8 cellular contexts compared by ENCODE assay signal in genomic region chr5:149561848-149562247, GRCh38. TPM values are rescaled to one million over a fixed set of nuclear protein-coding genes. Genes with fewer than 3 reads are reported as not detected.
DNase-seq lines count a peak whose midpoint lies in the region; ATAC-seq and TF ChIP-seq lines count a peak whose summit lies in the region.

No MANE protein-coding gene starts in this region.

- H3K9me3 ChIP-seq in gastroesophageal sphincter = no peaks in the 10 kb centered on the region

- no peak for TF ChIP-seq EP300 in gastroesophageal sphincter (IDR thresholded peaks at IDR 0.05)

- intact Hi-C loops in activated CD4-positive, alpha-beta memory T cell treated with anti-CD3 and anti-CD28 coated beads for 36 hours (cut with micrococcal nuclease) = loop anchor here (1.0 to 5.0 kb wide), 3 partner anchors 11 to 245 kb away; partner anchors contain the start of gene CSNK1A1
- intact Hi-C loops in sciatic nerve (cut with DNase I) = loop anchor here (5.0 kb wide), 2 partner anchors 115 to 245 kb away; no protein-coding TSS in a partner anchor

- no peak overlapping the region for H3K4me3 Mint-ChIP-seq in activated CD4-positive, alpha-beta memory T cell treated with anti-CD3 and anti-CD28 coated beads for 36 hours
- no peak overlapping the region for H3K4me3 Mint-ChIP-seq in activated CD4-positive, alpha-beta memory T cell treated with anti-CD3 and anti-CD28 coated beads, Interleukin-2, amount 10 ng/mL, durations not matched to agents 7 days and 5 days

- no peaks in the 10 kb centered on the region for H3K36me3 ChIP-seq in gastroesophageal sphincter

- H3K4me1 Mint-ChIP-seq in activated CD4-positive, alpha-beta memory T cell treated with anti-CD3 and anti-CD28 coated beads for 36 hours (ENCODE audit: low read depth) = peaks cover 23% of the 10 kb centered on the region
- H3K4me1 Mint-ChIP-seq in activated CD4-positive, alpha-beta memory T cell treated with anti-CD3 and anti-CD28 coated beads, Interleukin-2, amount 10 ng/mL, durations not matched to agents 7 days and 5 days = peaks cover 24% of the 10 kb centered on the region

- peaks cover 13 to 44% (median 18%) of the 10 kb centered on the region in 3 donors for H3K4me1 ChIP-seq in gastroesophageal sphincter

- H3K27me3 Mint-ChIP-seq in activated CD4-positive, alpha-beta memory T cell treated with anti-CD3 and anti-CD28 coated beads for 36 hours = no peaks in the 10 kb centered on the region
- no peaks in the 10 kb centered on the region for H3K27me3 Mint-ChIP-seq in activated CD4-positive, alpha-beta memory T cell treated with anti-CD3 and anti-CD28 coated beads, Interleukin-2, amount 10 ng/mL, durations not matched to agents 7 days and 5 days

- H3K36me3 Mint-ChIP-seq in activated CD4-positive, alpha-beta memory T cell treated with anti-CD3 and anti-CD28 coated beads for 36 hours = no peaks in the 10 kb centered on the region
- H3K36me3 Mint-ChIP-seq in activated CD4-positive, alpha-beta memory T cell treated with anti-CD3 and anti-CD28 coated beads, Interleukin-2, amount 10 ng/mL, durations not matched to agents 7 days and 5 days (ENCODE audit: low read depth) = no peaks in the 10 kb centered on the region

- CTCF ChIA-PET in activated CD4-positive, alpha-beta memory T cell treated with anti-CD3 and anti-CD28 coated beads for 36 hours (lab: Charles Lee) = interaction anchor here (1.3 to 4.2 kb wide), 12 partner anchors 11 to 245 kb away, joined by 3 to 65 read pairs (median 10); partner anchors contain the start of genes CSNK1A1, GRPEL2 and IL17B
- CTCF ChIA-PET in activated CD4-positive, alpha-beta memory T cell treated with anti-CD3 and anti-CD28 coated beads, Interleukin-2, amount 10 ng/mL, durations not matched to agents 7 days and 5 days (lab: Charles Lee) = interaction anchor here (1.3 to 3.8 kb wide), 10 partner anchors 10 to 242 kb away, joined by 3 to 21 read pairs (median 6); partner anchors contain the start of gene CSNK1A1

- peak in 1 of 4 experiments; percentile 7 for TF ChIP-seq CTCF in gastroesophageal sphincter (IDR thresholded peaks at IDR 0.05)

- H3K4me3 ChIP-seq in gastroesophageal sphincter = no peak overlapping the region

- ATAC-seq in gastroesophageal sphincter = peak; percentile 93
- ATAC-seq in sciatic nerve = peak; percentile 69
- no peak for ATAC-seq in HG02571 (IDR thresholded peaks at IDR 0.05; ENCODE audit: unreplicated experiment)

- no peaks in the 10 kb centered on the region for H3K9me3 Mint-ChIP-seq in activated CD4-positive, alpha-beta memory T cell treated with anti-CD3 and anti-CD28 coated beads for 36 hours
- no peaks in the 10 kb centered on the region for H3K9me3 Mint-ChIP-seq in activated CD4-positive, alpha-beta memory T cell treated with anti-CD3 and anti-CD28 coated beads, Interleukin-2, amount 10 ng/mL, durations not matched to agents 7 days and 5 days

- H3K27me3 ChIP-seq in gastroesophageal sphincter = no peaks in the 10 kb centered on the region

- 21 to 45% methylated on average over 2 of the region's 2 CpGs for WGBS in gastroesophageal sphincter (ENCODE audit: low coverage in 1 of 2), 2 donors

- DNase-seq in activated CD4-positive, alpha-beta memory T cell treated with anti-CD3 and anti-CD28 coated beads for 36 hours = no peak
- no peak for DNase-seq in activated CD4-positive, alpha-beta memory T cell treated with anti-CD3 and anti-CD28 coated beads, Interleukin-2, amount 10 ng/mL, durations not matched to agents 7 days and 5 days
- DNase-seq in SW 1271 (lab: John Stamatoyannopoulos, UW) (peak; percentile 92 to 99), sciatic nerve (ENCODE audit: low spot score) (no peak), superior temporal gyrus (ENCODE audit: extremely low spot score) (no peak), NCI-H1105 treated with DMSO at 0.1 percent for 48 hours (lab: John Stamatoyannopoulos, UW) (no peak)

- H3K27ac ChIP-seq in gastroesophageal sphincter = peak overlapping the region; percentile 72 to 84 (median 82)

- peak overlapping the region; percentile 44 for H3K27ac Mint-ChIP-seq in activated CD4-positive, alpha-beta memory T cell treated with anti-CD3 and anti-CD28 coated beads for 36 hours
- H3K27ac Mint-ChIP-seq in activated CD4-positive, alpha-beta memory T cell treated with anti-CD3 and anti-CD28 coated beads, Interleukin-2, amount 10 ng/mL, durations not matched to agents 7 days and 5 days = no peak overlapping the region

- no peak for TF ChIP-seq POLR2A in gastroesophageal sphincter (IDR thresholded peaks at IDR 0.05)

- POLR2A ChIA-PET in activated CD4-positive, alpha-beta memory T cell treated with anti-CD3 and anti-CD28 coated beads for 36 hours (lab: Charles Lee) = interaction anchor here (2.5 kb wide), 1 partner anchor 11 kb away, joined by 19 read pairs; the partner anchor contains the start of gene CSNK1A1
- POLR2A ChIA-PET in activated CD4-positive, alpha-beta memory T cell treated with anti-CD3 and anti-CD28 coated beads, Interleukin-2, amount 10 ng/mL, durations not matched to agents 7 days and 5 days (lab: Charles Lee) = interaction anchor here (1.4 to 2.6 kb wide), 3 partner anchors 10 to 216 kb away, joined by 3 to 15 read pairs (median 5); partner anchors contain the start of genes CSNK1A1 and GRPEL2

RNA-seq across cellular contexts. Expression of gene CSNK1A1, which starts 10.6 kb away (rescaled TPM):
- total RNA-seq in activated CD4-positive, alpha-beta memory T cell treated with anti-CD3 and anti-CD28 coated beads for 36 hours = 100 to 1,000 TPM; 165 to 170 TPM
- total RNA-seq in activated CD4-positive, alpha-beta memory T cell treated with anti-CD3 and anti-CD28 coated beads, Interleukin-2, amount 10 ng/mL, durations not matched to agents 7 days and 5 days = 100 to 1,000 TPM; 194 to 203 TPM
- total RNA-seq in gastroesophageal sphincter (100 to 1,000 TPM; 264 to 414 (median 344) TPM), sciatic nerve (187 TPM)

RNA-seq across cellular contexts. Expression of gene ARHGEF37, which starts 19.4 kb away (rescaled TPM):
- under 1 TPM; 0.69 to 0.77 TPM for total RNA-seq in activated CD4-positive, alpha-beta memory T cell treated with anti-CD3 and anti-CD28 coated beads for 36 hours
- 1 to 10 TPM in 1 of 2 experiments, under 1 TPM in 1; 0.88 to 1.1 TPM for total RNA-seq in activated CD4-positive, alpha-beta memory T cell treated with anti-CD3 and anti-CD28 coated beads, Interleukin-2, amount 10 ng/mL, durations not matched to agents 7 days and 5 days
- total RNA-seq in gastroesophageal sphincter = 10 to 100 TPM; 13.5 to 30.6 (median 20.1) TPM
- total RNA-seq in sciatic nerve = 86.7 TPM

Comparison
In these comparisons a context has a peak if more than half of its experiments do, and no peak if none do; other contexts are left out.
1. DNase-seq: peak in SW 1271 (2 of 2); none in activated CD4-positive, alpha-beta memory T cell treated with anti-CD3 and anti-CD28 coated beads for 36 hours (single experiment), activated CD4-positive, alpha-beta memory T cell treated with anti-CD3 and anti-CD28 coated beads, Interleukin-2, amount 10 ng/mL, durations not matched to agents 7 days and 5 days (single experiment), sciatic nerve (single experiment), superior temporal gyrus (single experiment) and NCI-H1105 treated with DMSO at 0.1 percent for 48 hours (single experiment).
2. RNA of gene ARHGEF37, which starts 19.4 kb away (total RNA-seq): 86.7 TPM in sciatic nerve (single experiment) and 13.5 to 30.6 TPM in gastroesophageal sphincter; 0.88 to 1.1 TPM in activated CD4-positive, alpha-beta memory T cell treated with anti-CD3 and anti-CD28 coated beads, Interleukin-2, amount 10 ng/mL, durations not matched to agents 7 days and 5 days and 0.69 to 0.77 TPM in activated CD4-positive, alpha-beta memory T cell treated with anti-CD3 and anti-CD28 coated beads for 36 hours; every median in the first group is over 4 times any median in the second.